In the genomic region with DNA sequence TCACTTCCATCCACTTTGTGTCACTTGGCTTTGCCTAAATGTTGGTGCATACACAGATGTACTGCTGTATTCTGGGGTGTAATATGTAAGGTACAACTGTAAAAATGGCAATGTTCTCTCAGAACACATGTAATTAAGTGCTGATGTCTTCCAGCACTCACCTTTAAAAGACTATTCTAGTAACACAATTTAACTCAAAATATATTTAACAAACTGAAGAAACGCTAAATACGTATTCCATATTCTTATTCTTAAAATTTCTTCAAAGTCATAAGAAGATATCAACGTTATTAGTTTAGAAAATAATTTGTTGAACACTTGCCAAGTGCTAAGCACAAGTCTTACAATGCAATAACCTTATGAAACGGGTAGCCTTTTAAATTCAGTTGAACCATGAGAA, we compare ENCODE assay signal across 16 cellular contexts. TPM values are rescaled to one million over a fixed set of nuclear protein-coding genes. Genes with fewer than 3 reads are reported as not detected.
DNase-seq lines count a peak whose midpoint lies in the region; ATAC-seq and TF ChIP-seq lines count a peak whose summit lies in the region.
"Had no signal": no experiment of that assay in that cellular context is flagged by ENCODE, and none has a peak within 500 bp of the region (broad histone marks: within the 10 kb centered on the region; RNA-seq: fewer than 3 reads in every experiment).

No MANE protein-coding gene starts in this region.

- no peak for DNase-seq in cardiac muscle cell (ENCODE audit: low read depth in 1 of 2, low spot score in 1 of 2)
- no peak for DNase-seq in Right ventricle myocardium inferior (ENCODE audit: missing footprints)
- DNase-seq in SJCRH30: no peak
- no peak for DNase-seq in lower lobe of right lung
- DNase-seq in WTC11 (ENCODE audit: low spot score): no peak
- DNase-seq: body of pancreas, dorsolateral prefrontal cortex, NCI-H187, NCI-H446 treated with DMSO at 0.1 percent for 48 hours, retina had no signal

- no peaks in the 10 kb centered on the region for H3K9me3 ChIP-seq in cardiac muscle cell (ENCODE audit: low read depth)
- H3K9me3 ChIP-seq in SJCRH30 (replicated peaks): no peaks in the 10 kb centered on the region
- no peaks in the 10 kb centered on the region for H3K9me3 ChIP-seq in skeletal muscle tissue (ENCODE audit: control insufficient read depth in 3 of 3, low read length in 3 of 3)
- no peaks in the 10 kb centered on the region for H3K9me3 ChIP-seq in lower lobe of right lung
- H3K9me3 ChIP-seq: body of pancreas, tibial nerve had no signal

- peak overlapping the region; percentile 69 for H3K27ac Mint-ChIP-seq in dendritic cell treated with granulocyte-macrophage colony-stimulating factor and Interleukin-4, amounts not matched to agents 40 ng/mL and 50 ng/mL, for 4 days
- H3K27ac Mint-ChIP-seq in WTC11: no peak overlapping the region
- H3K27ac Mint-ChIP-seq: B cell had no signal

- peaks cover 54% of the 10 kb centered on the region for H3K4me1 Mint-ChIP-seq in dendritic cell treated with granulocyte-macrophage colony-stimulating factor and Interleukin-4, amounts not matched to agents 40 ng/mL and 50 ng/mL, for 4 days (ENCODE audit: low read depth)
- H3K4me1 Mint-ChIP-seq in WTC11: peaks cover 24% of the 10 kb centered on the region

- CTCF ChIA-PET in WTC11 (lab: Charles Lee): interaction anchor here (0.7 to 1.8 kb wide), 2 partner anchors 28 to 33 kb away, joined by 3 to 6 read pairs; a partner anchor contains a TSS

- no peak overlapping the region for H3K4me3 Mint-ChIP-seq in dendritic cell treated with granulocyte-macrophage colony-stimulating factor and Interleukin-4, amounts not matched to agents 40 ng/mL and 50 ng/mL, for 4 days
- H3K4me3 Mint-ChIP-seq in WTC11: no peak overlapping the region

- H3K4me1 ChIP-seq in cardiac muscle cell (ENCODE audit: low read depth): peaks cover 11% of the 10 kb centered on the region
- peaks cover 3% of the 10 kb centered on the region; the same call in 1 of the 2 replicates for H3K4me1 ChIP-seq in SJCRH30
- H3K4me1 ChIP-seq in skeletal muscle tissue (ENCODE audit: control insufficient read depth in 3 of 3, insufficient read depth in 3 of 3, low read length in 3 of 3): peaks cover 15 to 23% (median 21%) of the 10 kb centered on the region in 3 donors
- peaks cover 28% of the 10 kb centered on the region for H3K4me1 ChIP-seq in lower lobe of right lung

- H3K27me3 ChIP-seq in cardiac muscle cell (no peaks in the 10 kb centered on the region), SJCRH30 (no peaks in the 10 kb centered on the region), skeletal muscle tissue (ENCODE audit: control insufficient read depth in 3 of 3, insufficient read depth in 3 of 3, low read length in 3 of 3) (no peaks in the 10 kb centered on the region), lower lobe of right lung (ENCODE audit: low read depth) (no peaks in the 10 kb centered on the region)
- H3K27me3 ChIP-seq: body of pancreas, dorsolateral prefrontal cortex, tibial nerve had no signal

- H3K36me3 Mint-ChIP-seq in dendritic cell treated with granulocyte-macrophage colony-stimulating factor and Interleukin-4, amounts not matched to agents 40 ng/mL and 50 ng/mL, for 4 days (ENCODE audit: low read depth): peaks cover 14% of the 10 kb centered on the region
- peaks cover 9% of the 10 kb centered on the region for H3K36me3 Mint-ChIP-seq in WTC11

- no peak overlapping the region for H3K4me3 ChIP-seq in cardiac muscle cell
- H3K4me3 ChIP-seq in SJCRH30: no peak overlapping the region
- no peak overlapping the region for H3K4me3 ChIP-seq in skeletal muscle tissue (ENCODE audit: low read length in 3 of 3)
- H3K4me3 ChIP-seq in lower lobe of right lung: no peak overlapping the region
- H3K4me3 ChIP-seq: body of pancreas, tibial nerve had no signal

- ATAC-seq in Right ventricle myocardium inferior (no peak), HG02870 (IDR thresholded peaks at IDR 0.05; ENCODE audit: unreplicated experiment) (no peak), lower lobe of right lung (no peak), WTC11 (no peak)
- ATAC-seq: body of pancreas, left lobe of liver had no signal

- H3K27ac ChIP-seq in cardiac muscle cell (peak overlapping the region; percentile 10), SJCRH30 (peak overlapping the region; percentile 51; the same call in 1 of the 2 replicates), skeletal muscle tissue (ENCODE audit: low read depth, low read length) (peak overlapping the region; percentile 48), lower lobe of right lung (no peak overlapping the region)
- H3K27ac ChIP-seq: body of pancreas had no signal

- POLR2A ChIA-PET in WTC11 (lab: Charles Lee): interaction anchor here (0.6 kb wide), 1 partner anchor 61 kb away, joined by 4 read pairs; no protein-coding TSS in a partner anchor

- H3K27me3 Mint-ChIP-seq in dendritic cell treated with granulocyte-macrophage colony-stimulating factor and Interleukin-4, amounts not matched to agents 40 ng/mL and 50 ng/mL, for 4 days: no peaks in the 10 kb centered on the region
- no peaks in the 10 kb centered on the region for H3K27me3 Mint-ChIP-seq in WTC11 (ENCODE audit: low read depth)
- H3K27me3 Mint-ChIP-seq: B cell had no signal

- no peak for TF ChIP-seq CTCF in cardiac muscle cell (IDR thresholded peaks at IDR 0.05; ENCODE audit: low read depth, low read length)
- TF ChIP-seq CTCF in lower lobe of right lung (IDR thresholded peaks at IDR 0.05): no peak
- TF ChIP-seq CTCF in WTC11 (IDR thresholded peaks at IDR 0.05): no peak

- no peaks in the 10 kb centered on the region for H3K9me3 Mint-ChIP-seq in dendritic cell treated with granulocyte-macrophage colony-stimulating factor and Interleukin-4, amounts not matched to agents 40 ng/mL and 50 ng/mL, for 4 days
- peaks cover 17% of the 10 kb centered on the region for H3K9me3 Mint-ChIP-seq in WTC11

- H3K9ac ChIP-seq in skeletal muscle tissue (ENCODE audit: low read depth in 1 of 3, low read length in 3 of 3): no peak overlapping the region

- intact Hi-C loops in Right ventricle myocardium inferior (cut with DNase I): loop anchor here (10.0 kb wide), 1 partner anchor 732 kb away; no protein-coding TSS in a partner anchor
- intact Hi-C loops in dendritic cell treated with granulocyte-macrophage colony-stimulating factor and Interleukin-4, amounts not matched to agents 40 ng/mL and 50 ng/mL, for 4 days (cut with micrococcal nuclease): loop anchor here (10.0 kb wide), 1 partner anchor 312 kb away; a partner anchor contains a TSS
- intact Hi-C loops in lower lobe of right lung (cut with DNase I): no loop called here

- H3K36me3 ChIP-seq in cardiac muscle cell: no peaks in the 10 kb centered on the region
- no peaks in the 10 kb centered on the region for H3K36me3 ChIP-seq in SJCRH30
- no peaks in the 10 kb centered on the region for H3K36me3 ChIP-seq in skeletal muscle tissue (ENCODE audit: control insufficient read depth in 3 of 3, insufficient read depth in 3 of 3, low read length in 3 of 3)
- no peaks in the 10 kb centered on the region for H3K36me3 ChIP-seq in lower lobe of right lung
- H3K36me3 ChIP-seq: tibial nerve had no signal

TF ChIP-seq in WTC11, 78 proteins besides CTCF, POLR2A, EP300 and RAD21:
- TF ChIP-seq, protein P1, sequence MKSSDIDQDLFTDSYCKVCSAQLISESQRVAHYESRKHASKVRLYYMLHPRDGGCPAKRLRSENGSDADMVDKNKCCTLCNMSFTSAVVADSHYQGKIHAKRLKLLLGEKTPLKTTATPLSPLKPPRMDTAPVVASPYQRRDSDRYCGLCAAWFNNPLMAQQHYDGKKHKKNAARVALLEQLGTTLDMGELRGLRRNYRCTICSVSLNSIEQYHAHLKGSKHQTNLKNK (CRISPR knock-in tag; IDR thresholded peaks at IDR 0.05): no peak

RNA-seq across cellular contexts. Expression of a gene that starts 3.6 kb away (rescaled TPM):
- 41.3 and 61.1 TPM in 2 replicates for total RNA-seq in cardiac muscle cell
- 138 and 153 TPM in 2 replicates for polyA plus RNA-seq in cardiac muscle cell
- 130 TPM for total RNA-seq in Right ventricle myocardium inferior
- 79.0 and 85.1 TPM in 2 replicates for total RNA-seq in SJCRH30 (2014; rRNA removed; shearing (Covaris generic))
- 24.5 TPM for total RNA-seq in skeletal muscle tissue
- total RNA-seq in lower lobe of right lung: 46.6 TPM
- total RNA-seq in WTC11 (2021): 76.6 to 79.3 TPM (median 78.9 TPM) in 3 replicates

RNA-seq across cellular contexts. Expression of a gene that starts 4.0 kb away (rescaled TPM):
- total RNA-seq in cardiac muscle cell (9.1 and 16.3 TPM in 2 replicates), Right ventricle myocardium inferior (8.9 TPM), skeletal muscle tissue (13.0 TPM), lower lobe of right lung (5.0 TPM), WTC11 (2021) (47.4 to 49.7 TPM (median 48.5 TPM) in 3 replicates)
- polyA plus RNA-seq in cardiac muscle cell: 22.1 and 28.7 TPM in 2 replicates
- total RNA-seq in SJCRH30 (2014; rRNA removed; shearing (Covaris generic)): 77.4 and 88.0 TPM in 2 replicates

RNA-seq across cellular contexts. Expression of a gene that starts 32.6 kb away (rescaled TPM):
- total RNA-seq in cardiac muscle cell: 25.9 and 31.0 TPM in 2 replicates
- 36.5 and 43.3 TPM in 2 replicates for polyA plus RNA-seq in cardiac muscle cell
- total RNA-seq in Right ventricle myocardium inferior: 21.2 TPM
- total RNA-seq in SJCRH30 (2014; rRNA removed; shearing (Covaris generic)): 24.2 and 24.3 TPM in 2 replicates
- 19.8 TPM for total RNA-seq in skeletal muscle tissue
- total RNA-seq in lower lobe of right lung: 29.7 TPM
- total RNA-seq in WTC11 (2021): 36.0 to 43.1 TPM (median 37.2 TPM) in 3 replicates
